Comparison of ENCODE assay signal across 1 cellular context in genomic region chr12:56241424-56242205, GRCh38.
TF ChIP-seq lines count a peak whose summit lies in the region.

No MANE protein-coding gene starts in this region.

TF ChIP-seq in GM12878, 131 proteins besides CTCF, POLR2A, EP300 and RAD21:
- TF ChIP-seq RB1 (IDR thresholded peaks at IDR 0.05; ENCODE audit: borderline replicate concordance) (no peak), ZNF24 (IDR thresholded peaks at IDR 0.05) (no peak), ZZZ3 (IDR thresholded peaks at IDR 0.05; ENCODE audit: control insufficient read depth, insufficient read length, low read depth) (no peak), KDM1A (IDR thresholded peaks at IDR 0.05; ENCODE audit: borderline replicate concordance) (no peak), PML (IDR thresholded peaks at IDR 0.05; ENCODE audit: low read length) (no peak), SREBF1 (IDR thresholded peaks at IDR 0.05; ENCODE audit: low read length) (no peak), TCF7 (IDR thresholded peaks at IDR 0.05; ENCODE audit: borderline replicate concordance) (no peak), YBX1 (IDR thresholded peaks at IDR 0.05) (no peak)
